Comparison of ENCODE assay signal across 17 cellular contexts in genomic region chr2:239593965-239594771, GRCh38.
A peak's percentile ranks its signal among the peaks of the same experiment; 100 is the strongest.
DNase-seq lines count a peak whose midpoint lies in the region; TF ChIP-seq lines count a peak whose summit lies in the region.
"Had no signal": no experiment of that assay in that cellular context is flagged by ENCODE, and none has a peak within 500 bp of the region (broad histone marks: within the 10 kb centered on the region; RNA-seq: fewer than 3 reads in every experiment).

No MANE protein-coding gene starts in this region.

- H3K9me3 Mint-ChIP-seq in activated T-cell treated with anti-CD3 and anti-CD28 coated beads, Interleukin-2, amount 50 U/mL, for 24 hours = peaks cover 7% of the 10 kb centered on the region
- H3K9me3 Mint-ChIP-seq in type B pancreatic cell (no peaks in the 10 kb centered on the region), progenitor cell of endocrine pancreas (ENCODE audit: low read depth) (peaks cover 10% of the 10 kb centered on the region)
- H3K9me3 Mint-ChIP-seq: activated CD8-positive, alpha-beta T cell treated with anti-CD3 and anti-CD28 coated beads for 36 hours had no signal

- peak; percentile 5 for DNase-seq in activated T-cell treated with anti-CD3 and anti-CD28 coated beads, Interleukin-2, amount 50 U/mL, for 24 hours
- DNase-seq in activated T-cell treated with anti-CD3 and anti-CD28 coated beads for 4 hours (no peak), NCI-H1694 treated with DMSO at 0.1 percent for 48 hours (lab: John Stamatoyannopoulos, UW) (peak; percentile 95), islet precursor cell (peak; percentile 45), type B pancreatic cell (ENCODE audit: extremely low spot score, unreplicated experiment) (peak; percentile 44), NCI-H2029 (lab: John Stamatoyannopoulos, UW) (no peak), progenitor cell of endocrine pancreas (ENCODE audit: low spot score, unreplicated experiment) (no peak), NCI-H2227 treated with DMSO at 0.1 percent for 48 hours (lab: John Stamatoyannopoulos, UW) (no peak)
- DNase-seq: activated CD8-positive, alpha-beta T cell treated with anti-CD3 and anti-CD28 coated beads for 36 hours; dermis blood vessel endothelial cell; DMS153; HFFc6; occipital lobe; OCI-M1; stimulated activated naive CD4-positive, alpha-beta T cell; T1000 had no signal

- TF ChIP-seq CTCF in type B pancreatic cell (conservative IDR thresholded peaks at IDR 0.05) = no peak
- no peak for TF ChIP-seq CTCF in progenitor cell of endocrine pancreas (IDR thresholded peaks at IDR 0.05; ENCODE audit: unreplicated experiment)

- H3K27ac Mint-ChIP-seq in activated T-cell treated with anti-CD3 and anti-CD28 coated beads, Interleukin-2, amount 50 U/mL, for 24 hours = no peak overlapping the region
- H3K27ac Mint-ChIP-seq in type B pancreatic cell (no peak overlapping the region), progenitor cell of endocrine pancreas (no peak overlapping the region)
- H3K27ac Mint-ChIP-seq: activated CD8-positive, alpha-beta T cell treated with anti-CD3 and anti-CD28 coated beads for 36 hours; HFFc6; IgD-negative memory B cell had no signal

- no peaks in the 10 kb centered on the region for H3K27me3 Mint-ChIP-seq in activated T-cell treated with anti-CD3 and anti-CD28 coated beads, Interleukin-2, amount 50 U/mL, for 24 hours
- H3K27me3 Mint-ChIP-seq in type B pancreatic cell (peaks cover 3% of the 10 kb centered on the region), progenitor cell of endocrine pancreas (peaks cover 6% of the 10 kb centered on the region)
- H3K27me3 Mint-ChIP-seq: activated CD8-positive, alpha-beta T cell treated with anti-CD3 and anti-CD28 coated beads for 36 hours; IgD-negative memory B cell had no signal

- H3K4me1 Mint-ChIP-seq in activated T-cell treated with anti-CD3 and anti-CD28 coated beads, Interleukin-2, amount 50 U/mL, for 24 hours (ENCODE audit: low read depth) = no peaks in the 10 kb centered on the region
- H3K4me1 Mint-ChIP-seq in type B pancreatic cell (ENCODE audit: unreplicated experiment) (peaks cover 4% of the 10 kb centered on the region), progenitor cell of endocrine pancreas (ENCODE audit: low read depth) (no peaks in the 10 kb centered on the region)
- H3K4me1 Mint-ChIP-seq: IgD-negative memory B cell had no signal

- H3K4me3 Mint-ChIP-seq in activated T-cell treated with anti-CD3 and anti-CD28 coated beads, Interleukin-2, amount 50 U/mL, for 24 hours = no peak overlapping the region
- H3K4me3 Mint-ChIP-seq in type B pancreatic cell (no peak overlapping the region), progenitor cell of endocrine pancreas (ENCODE audit: low read depth) (no peak overlapping the region)
- H3K4me3 Mint-ChIP-seq: activated CD8-positive, alpha-beta T cell treated with anti-CD3 and anti-CD28 coated beads for 36 hours; HFFc6; IgD-negative memory B cell had no signal

- no peaks in the 10 kb centered on the region for H3K36me3 Mint-ChIP-seq in activated T-cell treated with anti-CD3 and anti-CD28 coated beads, Interleukin-2, amount 50 U/mL, for 24 hours (ENCODE audit: low read depth)
- peaks cover 3% of the 10 kb centered on the region for H3K36me3 Mint-ChIP-seq in type B pancreatic cell
- H3K36me3 Mint-ChIP-seq in progenitor cell of endocrine pancreas (ENCODE audit: insufficient read depth) = no peaks in the 10 kb centered on the region
- H3K36me3 Mint-ChIP-seq: IgD-negative memory B cell had no signal

Comparison
In these comparisons a context has a peak if more than half of its experiments do, and no peak if none do; other contexts are left out.
1. DNase-seq: peak in activated T-cell treated with anti-CD3 and anti-CD28 coated beads, Interleukin-2, amount 50 U/mL, for 24 hours (single experiment), NCI-H1694 treated with DMSO at 0.1 percent for 48 hours (single experiment), islet precursor cell (single experiment) and type B pancreatic cell (single experiment); none in activated T-cell treated with anti-CD3 and anti-CD28 coated beads for 4 hours (single experiment), NCI-H2029 (single experiment), progenitor cell of endocrine pancreas (single experiment) and NCI-H2227 treated with DMSO at 0.1 percent for 48 hours (single experiment).